9 cellular contexts compared by ENCODE assay signal in the genomic region with DNA sequence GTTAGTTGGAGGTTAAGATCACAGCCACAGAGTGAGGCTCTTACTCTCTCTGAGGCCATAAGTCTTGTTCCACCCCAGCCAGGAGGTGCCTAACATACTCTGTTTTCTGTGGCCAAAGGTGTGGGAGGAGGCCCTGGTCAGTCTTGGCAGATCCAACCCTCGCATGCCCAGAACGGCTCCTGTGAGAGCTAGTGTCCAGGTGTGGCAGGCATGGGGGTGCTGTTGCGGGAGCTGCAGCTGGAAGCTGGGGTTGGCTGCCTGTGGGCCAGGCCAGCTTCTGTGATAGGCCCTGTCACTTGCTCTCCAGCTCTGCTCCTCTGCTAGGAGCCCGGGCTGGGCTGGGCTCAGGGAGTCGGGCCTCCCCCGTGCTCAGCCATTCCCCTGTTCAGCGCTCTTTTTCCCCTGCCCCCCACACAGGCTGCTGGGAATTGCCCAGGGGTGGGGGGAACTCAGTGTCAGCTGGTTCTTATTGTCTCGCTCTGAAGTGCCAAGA. TPM values are rescaled to one million over a fixed set of nuclear protein-coding genes. Genes with fewer than 3 reads are reported as not detected.
A peak's percentile ranks its signal among the peaks of the same experiment; 100 is the strongest.
DNase-seq lines count a peak whose midpoint lies in the region; ATAC-seq and TF ChIP-seq lines count a peak whose summit lies in the region.
"Had no signal": no experiment of that assay in that cellular context is flagged by ENCODE, and none has a peak within 500 bp of the region (broad histone marks: within the 10 kb centered on the region; RNA-seq: fewer than 3 reads in every experiment).

No MANE protein-coding gene starts in this region.

- no peak overlapping the region for H3K4me3 Mint-ChIP-seq in chondrocyte (ENCODE audit: unreplicated experiment)
- H3K4me3 Mint-ChIP-seq: IgD-negative memory B cell had no signal

- peaks cover 13% of the 10 kb centered on the region for H3K36me3 Mint-ChIP-seq in chondrocyte (ENCODE audit: low read depth)

- no peaks in the 10 kb centered on the region for H3K9me3 Mint-ChIP-seq in chondrocyte (ENCODE audit: low read depth)
- H3K9me3 Mint-ChIP-seq: IgD-negative memory B cell had no signal

- H3K4me3 ChIP-seq in H7 (ENCODE audit: insufficient read depth, low read depth, low read length) (no peak overlapping the region), left lung (no peak overlapping the region), spleen (no peak overlapping the region)

- DNase-seq in H7: peak; percentile 74
- DNase-seq in chondrocyte (ENCODE audit: low spot score): no peak
- DNase-seq in left lung: no peak
- DNase-seq in spleen: no peak
- no peak for DNase-seq in NCI-H69 (lab: John Stamatoyannopoulos, UW)
- DNase-seq in NCI-H128 (lab: John Stamatoyannopoulos, UW; ENCODE audit: unreplicated experiment): no peak
- DNase-seq in D341Med (ENCODE audit: low spot score): no peak

- peak overlapping the region; percentile 73 to 81 for H3K27ac ChIP-seq in left lung
- peak overlapping the region; percentile 14 to 100 (median 98) for H3K27ac ChIP-seq in spleen

- peaks cover 9% of the 10 kb centered on the region for H3K36me3 ChIP-seq in H7 (replicated peaks; ENCODE audit: control insufficient read depth, insufficient read depth, low read length)
- peaks cover 0 to 69% of the 10 kb centered on the region in 2 donors for H3K36me3 ChIP-seq in left lung
- peaks cover 0 to 95% (median 23%) of the 10 kb centered on the region in 6 donors for H3K36me3 ChIP-seq in spleen

- no peaks in the 10 kb centered on the region for H3K27me3 ChIP-seq in H7 (ENCODE audit: control insufficient read depth, insufficient read depth, low read length)
- no peaks in the 10 kb centered on the region for H3K27me3 ChIP-seq in left lung
- no peaks in the 10 kb centered on the region for H3K27me3 ChIP-seq in spleen (replicated peaks in 1 of 7)

- TF ChIP-seq CTCF in chondrocyte (IDR thresholded peaks at IDR 0.05) (no peak), left lung (IDR thresholded peaks at IDR 0.05) (no peak), spleen (IDR thresholded peaks at IDR 0.05 in 8 of 11, conservative IDR thresholded peaks at IDR 0.05 in 3 of 11) (no peak)

- H3K4me1 Mint-ChIP-seq in chondrocyte (ENCODE audit: low read depth): peaks cover 55% of the 10 kb centered on the region

- no peaks in the 10 kb centered on the region for H3K27me3 Mint-ChIP-seq in chondrocyte (ENCODE audit: low read depth)
- H3K27me3 Mint-ChIP-seq: IgD-negative memory B cell had no signal

- H3K4me1 ChIP-seq in left lung: peaks cover 46 to 61% of the 10 kb centered on the region in 2 donors
- peaks cover 27 to 88% (median 59%) of the 10 kb centered on the region in 6 donors for H3K4me1 ChIP-seq in spleen

- WGBS in spleen, 5 donors: 56 to 86% (median 72%) methylated on average over 6 to 8 of the region's 8 CpGs

- H3K27ac Mint-ChIP-seq in chondrocyte (ENCODE audit: unreplicated experiment): peak overlapping the region; percentile 92
- H3K27ac Mint-ChIP-seq: IgD-negative memory B cell had no signal

- no peak for TF ChIP-seq POLR2A in spleen (IDR thresholded peaks at IDR 0.05)

- intact Hi-C loops in left lung (cut with DNase I): loop anchor here in 1 of 2 donors (10.0 kb wide), 1 partner anchor 468 kb away; no protein-coding TSS in a partner anchor
- intact Hi-C loops in spleen (cut with DNase I; ENCODE audit: low total_unique reads): no loop called here

- ATAC-seq in left lung (no peak), HG02610 (IDR thresholded peaks at IDR 0.05; ENCODE audit: unreplicated experiment) (no peak)

- H3K9me3 ChIP-seq in left lung (no peaks in the 10 kb centered on the region), spleen (no peaks in the 10 kb centered on the region)

RNA-seq across cellular contexts. Expression of a gene that starts 31.6 kb away (rescaled TPM):
- total RNA-seq in H7 (2014; rRNA removed; shearing (Covaris generic)): 11.1 and 13.3 TPM in 2 replicates
- total RNA-seq in chondrocyte (37.2 to 56.5 TPM (median 38.6 TPM) in 3 replicates), left lung (10 to 100 TPM; 17.9 to 21.4 TPM), spleen (10 to 100 TPM in 2 of 7 donors, 1 to 10 TPM in 5; 3.9 to 10.4 (median 8.7) TPM)
- 10 to 100 TPM in 1 of 3 donors, 1 to 10 TPM in 2; 6.9 to 14.0 (median 7.7) TPM for polyA plus RNA-seq in spleen
- polyA plus RNA-seq: IgD-negative memory B cell had no signal

RNA-seq across cellular contexts. Expression of a gene that starts 35.3 kb away (rescaled TPM):
- 160 and 166 TPM in 2 replicates for total RNA-seq in H7 (2014; rRNA removed; shearing (Covaris generic))
- total RNA-seq in chondrocyte: 133 to 143 TPM (median 143 TPM) in 3 replicates
- 100 to 1,000 TPM; 132 to 138 TPM for total RNA-seq in left lung
- total RNA-seq in spleen: 100 to 1,000 TPM in 3 of 7 donors, 10 to 100 TPM in 4; 71.5 to 107 (median 88.9) TPM
- 100 to 1,000 TPM in 1 of 3 donors, 10 to 100 TPM in 2; 38.8 to 104 (median 65.4) TPM for polyA plus RNA-seq in spleen

RNA-seq across cellular contexts. Expression of a gene that starts 35.9 kb away (rescaled TPM):
- 13.6 and 14.9 TPM in 2 replicates for total RNA-seq in H7 (2014; rRNA removed; shearing (Covaris generic))
- total RNA-seq in chondrocyte (43.9 to 49.0 TPM (median 45.2 TPM) in 3 replicates), left lung (10 to 100 TPM; 16.8 to 33.2 TPM), spleen (10 to 100 TPM; 14.9 to 32.3 (median 23.9) TPM)
- polyA plus RNA-seq in spleen: 10 to 100 TPM in 1 of 3 donors, 1 to 10 TPM in 2; 5.7 to 11.8 (median 7.1) TPM
